1 cellular context compared by ENCODE assay signal in the genomic region with DNA sequence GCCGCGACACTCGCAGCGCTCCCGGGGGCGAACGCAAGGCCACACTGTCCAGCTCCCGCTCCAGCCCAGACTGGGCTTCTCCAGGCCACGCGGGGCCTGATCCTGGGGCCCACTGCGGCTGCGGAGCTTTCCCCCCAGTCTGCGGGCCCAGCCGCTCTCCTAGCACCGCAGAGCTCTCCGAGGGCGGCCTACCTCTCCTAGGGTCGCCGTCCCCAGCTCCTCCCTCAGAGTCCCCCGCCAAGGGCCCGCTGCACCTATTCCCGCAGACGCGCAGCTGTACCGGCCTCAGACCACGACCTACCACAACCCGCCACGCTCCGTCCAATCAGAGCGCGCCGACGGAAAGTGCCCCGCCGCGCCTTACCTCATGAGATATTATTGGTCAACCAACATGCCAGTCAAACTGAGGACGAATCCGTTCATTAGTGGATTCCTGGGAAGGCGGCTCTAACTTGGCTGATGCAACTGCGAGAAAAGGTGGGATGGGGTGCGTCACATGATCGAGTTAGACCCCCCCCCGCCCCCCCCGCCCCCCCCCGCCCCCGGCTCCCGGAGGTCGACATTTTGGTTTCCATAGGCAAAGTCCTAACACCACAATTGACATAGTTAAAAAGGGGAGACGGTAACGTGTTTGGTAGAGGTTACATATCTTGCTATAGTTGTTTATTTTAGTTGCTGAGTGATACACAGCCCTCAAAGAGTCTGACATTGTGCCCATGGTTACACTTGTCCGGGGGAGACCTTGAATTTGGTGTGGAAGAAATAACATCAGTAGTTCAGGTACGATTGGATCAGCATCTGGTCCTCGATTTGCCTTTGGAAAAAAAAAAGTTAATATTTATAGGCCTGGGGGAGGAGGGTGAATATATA.
TF ChIP-seq lines count a peak whose summit lies in the region.

A gene (minus strand): TSS at position 278 of the 870 bp plus-strand sequence. CDS start 6,743 bp downstream, outside the sequence.

TF ChIP-seq in HepG2, 621 proteins besides CTCF, POLR2A, EP300 and RAD21 (continued from another document):
- TF ChIP-seq ZNF3 (CRISPR knock-in tag; IDR thresholded peaks at IDR 0.05) (peak; percentile 40; the same call in 1 of the 2 replicates), NR2F2 (IDR thresholded peaks at IDR 0.05; ENCODE audit: borderline replicate concordance, low read depth) (no peak), YEATS4 (CRISPR knock-in tag; IDR thresholded peaks at IDR 0.05; ENCODE audit: borderline replicate concordance) (peak; percentile 89), KLF6 (CRISPR knock-in tag; IDR thresholded peaks at IDR 0.05) (peak; percentile 98)
